27 cellular contexts compared by ENCODE assay signal in the genomic region with DNA sequence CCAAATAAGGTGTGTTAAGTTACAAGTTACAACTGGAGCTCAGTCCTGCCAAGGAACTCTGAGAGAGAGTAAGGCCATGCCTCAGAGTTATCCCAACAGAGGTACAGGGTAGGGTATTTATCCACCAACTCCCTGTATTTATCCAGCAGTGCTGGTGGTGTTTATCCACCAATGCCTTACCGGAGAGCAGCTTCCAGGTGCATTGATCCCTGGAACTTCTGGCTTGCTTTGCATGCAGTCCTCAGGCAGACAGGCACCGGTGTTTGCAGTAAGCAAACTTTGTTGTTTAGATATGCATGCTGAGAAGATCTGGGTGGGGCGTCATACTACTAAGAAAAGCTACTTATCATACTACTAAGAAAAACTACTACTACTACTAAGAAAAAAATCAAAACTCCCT.
A peak's percentile ranks its signal among the peaks of the same experiment; 100 is the strongest.
DNase-seq lines count a peak whose midpoint lies in the region; ATAC-seq and TF ChIP-seq lines count a peak whose summit lies in the region.
"Had no signal": no experiment of that assay in that cellular context is flagged by ENCODE, and none has a peak within 500 bp of the region (broad histone marks: within the 10 kb centered on the region; RNA-seq: fewer than 3 reads in every experiment).

No MANE protein-coding gene starts in this region.

- H3K9ac ChIP-seq in BLaER1 treated with 17β-estradiol and CSF1 and Interleukin-3, amounts not matched to agents 10 nM and 100 nM: no peak overlapping the region

- peak; percentile 13 for DNase-seq in NAMALWA (ENCODE audit: low spot score)
- DNase-seq in left colon: no peak
- DNase-seq in nephron progenitor cell: no peak
- DNase-seq in dorsolateral prefrontal cortex: no peak
- DNase-seq in NCI-H2227 (lab: John Stamatoyannopoulos, UW; ENCODE audit: unreplicated experiment): no peak
- DNase-seq: activated CD4-positive, alpha-beta T cell treated with anti-CD3 and anti-CD28 coated beads, Interleukin-2, amount 10 ng/mL, durations not matched to agents 24 days and 14 days; activated CD8-positive, alpha-beta memory T cell treated with anti-CD3 and anti-CD28 coated beads for 24 hours; activated T-cell treated with anti-CD3 and anti-CD28 coated beads for 4 hours; DMS153; HCEC 1CT; mammary epithelial cell; NCI-H1048; NCI-H187; NCI-H524; SHP77 treated with DMSO at 0.1 percent for 48 hours; stimulated activated CD8-positive, alpha-beta memory T cell treated with anti-CD3 and anti-CD28 coated beads, Interleukin-4, amount 100 ng/mL, for 48 hours; testis; uterus had no signal

- H4K20me1 ChIP-seq in BLaER1 treated with 17β-estradiol and CSF1 and Interleukin-3, amounts not matched to agents 10 nM and 100 nM: no peaks in the 10 kb centered on the region

- peaks cover 21 to 33% (median 26%) of the 10 kb centered on the region in 11 experiments for H3K9me3 ChIP-seq in BLaER1 treated with 17β-estradiol and CSF1 and Interleukin-3, amounts not matched to agents 10 nM and 100 nM (replicated peaks in 1 of 11)
- H3K9me3 ChIP-seq: breast epithelium, prostate gland, testis, uterus had no signal

- peaks cover 10% of the 10 kb centered on the region for H3K4me1 Mint-ChIP-seq in nephron progenitor cell
- H3K4me1 Mint-ChIP-seq: activated CD4-positive, alpha-beta T cell treated with anti-CD3 and anti-CD28 coated beads, Interleukin-2, amount 10 ng/mL, durations not matched to agents 24 days and 14 days had no signal

- no peaks in the 10 kb centered on the region for H3K27me3 ChIP-seq in BLaER1 treated with 17β-estradiol and CSF1 and Interleukin-3, amounts not matched to agents 10 nM and 100 nM
- peaks cover 0 to 15% (median 0%) of the 10 kb centered on the region in 45 donors for H3K27me3 ChIP-seq in dorsolateral prefrontal cortex
- H3K27me3 ChIP-seq: breast epithelium, hepatocyte, testis, uterus had no signal

- peaks cover 3 to 11% (median 8%) of the 10 kb centered on the region in 10 experiments; a peak in 16 of 20 replicates for H3K4me1 ChIP-seq in BLaER1 treated with 17β-estradiol and CSF1 and Interleukin-3, amounts not matched to agents 10 nM and 100 nM
- H3K4me1 ChIP-seq: breast epithelium, prostate gland, testis, uterus had no signal

- H3K36me3 Mint-ChIP-seq in nephron progenitor cell (ENCODE audit: low read depth): peaks cover 27% of the 10 kb centered on the region

- H3K27ac Mint-ChIP-seq in nephron progenitor cell: peak overlapping the region; percentile 16
- H3K27ac Mint-ChIP-seq: activated CD4-positive, alpha-beta T cell treated with anti-CD3 and anti-CD28 coated beads, Interleukin-2, amount 10 ng/mL, durations not matched to agents 24 days and 14 days; activated naive CD8-positive, alpha-beta T cell; stimulated activated naive CD8-positive, alpha-beta T cell treated with anti-CD3 and anti-CD28 coated beads, Interleukin-15, Interleukin-2, amounts not matched to agents 100 ng/mL and 50 ng/mL, for 24 hours; T-helper 2 cell treated with Interferon-gamma antibody and Interleukin-4, amounts not matched to agents 5 μg/mL and 100 μg/mL, for 36 hours had no signal

- ATAC-seq in left colon (peak; percentile 68), HG02973 (IDR thresholded peaks at IDR 0.05; ENCODE audit: unreplicated experiment) (no peak)
- ATAC-seq: sciatic nerve had no signal

- H3K27ac ChIP-seq in BLaER1 treated with 17β-estradiol and CSF1 and Interleukin-3, amounts not matched to agents 10 nM and 100 nM: no peak overlapping the region
- no peak overlapping the region for H3K27ac ChIP-seq in dorsolateral prefrontal cortex
- H3K27ac ChIP-seq: breast epithelium, hepatocyte, prostate gland, testis, uterus had no signal

- no peak overlapping the region for H3K4me3 Mint-ChIP-seq in nephron progenitor cell
- H3K4me3 Mint-ChIP-seq: activated CD4-positive, alpha-beta T cell treated with anti-CD3 and anti-CD28 coated beads, Interleukin-2, amount 10 ng/mL, durations not matched to agents 24 days and 14 days; activated naive CD8-positive, alpha-beta T cell; stimulated activated naive CD8-positive, alpha-beta T cell treated with anti-CD3 and anti-CD28 coated beads, Interleukin-15, Interleukin-2, amounts not matched to agents 100 ng/mL and 50 ng/mL, for 24 hours; T-helper 2 cell treated with Interferon-gamma antibody and Interleukin-4, amounts not matched to agents 5 μg/mL and 100 μg/mL, for 36 hours had no signal

- no peaks in the 10 kb centered on the region for H3K36me3 ChIP-seq in BLaER1 treated with 17β-estradiol and CSF1 and Interleukin-3, amounts not matched to agents 10 nM and 100 nM
- H3K36me3 ChIP-seq: breast epithelium, prostate gland, uterus had no signal

- peaks cover 35% of the 10 kb centered on the region for H3K9me3 Mint-ChIP-seq in nephron progenitor cell

- TF ChIP-seq CTCF in nephron progenitor cell (IDR thresholded peaks at IDR 0.05) (no peak), dorsolateral prefrontal cortex (IDR thresholded peaks at IDR 0.05 in 54 of 56, conservative IDR thresholded peaks at IDR 0.05 in 2 of 56; ENCODE audit: low read depth in 1 of 56, partially characterized antibody in 56 of 56) (no peak)

- peaks cover 6% of the 10 kb centered on the region for H3K27me3 Mint-ChIP-seq in nephron progenitor cell (ENCODE audit: low read depth, poor library complexity)

- intact Hi-C loops in left colon (cut with DNase I, micrococcal nuclease) (no loop called here), dorsolateral prefrontal cortex (cut with DNase I) (no loop called here)

- peak overlapping the region in 8 of 11 experiments; percentile 4 to 24 (median 12); a peak in 4 of 22 replicates for H3K4me2 ChIP-seq in BLaER1 treated with 17β-estradiol and CSF1 and Interleukin-3, amounts not matched to agents 10 nM and 100 nM
- H3K4me2 ChIP-seq: hepatocyte had no signal

- no peak overlapping the region for H3K4me3 ChIP-seq in BLaER1 treated with 17β-estradiol and CSF1 and Interleukin-3, amounts not matched to agents 10 nM and 100 nM
- no peak overlapping the region for H3K4me3 ChIP-seq in dorsolateral prefrontal cortex
- H3K4me3 ChIP-seq: breast epithelium, hepatocyte, prostate gland, testis, uterus had no signal
